8 cellular contexts compared by ENCODE assay signal in the genomic region with DNA sequence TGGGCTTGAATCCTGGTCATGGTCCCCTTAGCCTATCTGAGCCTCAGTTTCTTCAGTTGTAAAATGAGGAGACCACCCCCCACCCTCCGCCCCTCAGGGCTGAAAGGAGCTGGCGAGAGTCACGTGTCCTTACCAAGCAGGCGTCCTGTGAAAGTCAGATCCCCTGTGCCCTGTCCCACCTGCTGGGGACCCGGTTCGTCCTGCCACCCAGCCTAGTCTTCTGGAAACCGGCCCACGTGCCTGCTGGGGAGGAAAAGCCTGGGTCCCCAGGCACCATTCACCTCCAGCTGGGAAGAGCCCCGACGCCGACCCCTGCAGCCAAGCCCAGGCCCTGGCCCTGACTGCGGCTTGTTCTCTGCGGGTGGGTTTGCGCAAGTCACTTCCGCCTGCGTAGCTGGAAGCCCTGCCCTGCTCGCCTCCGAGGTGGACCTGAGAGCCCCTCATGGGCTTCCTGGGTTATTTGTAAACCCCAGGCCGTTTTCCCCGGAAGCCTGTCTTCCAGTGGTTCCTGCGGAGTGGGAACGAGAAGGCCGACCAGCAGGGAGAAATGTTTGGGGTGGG. TPM values are rescaled to one million over a fixed set of nuclear protein-coding genes. Genes with fewer than 3 reads are reported as not detected.
A peak's percentile ranks its signal among the peaks of the same experiment; 100 is the strongest.
DNase-seq lines count a peak whose midpoint lies in the region; ATAC-seq and TF ChIP-seq lines count a peak whose summit lies in the region.

No MANE protein-coding gene starts in this region.

- H3K36me3 Mint-ChIP-seq in naive thymus-derived CD8-positive, alpha-beta T cell, result peaks cover 0 to 28% (median 9%) of the 10 kb centered on the region in 3 donors

- peak overlapping the region; percentile 82 for H3K27ac ChIP-seq in RWPE2 (ENCODE audit: poor library complexity, severe bottlenecking)

- no peaks in the 10 kb centered on the region for H3K27me3 ChIP-seq in RWPE2 (ENCODE audit: insufficient read depth, poor library complexity, severe bottlenecking)

- H3K4me1 Mint-ChIP-seq in naive thymus-derived CD8-positive, alpha-beta T cell, result peaks cover 10 to 34% (median 22%) of the 10 kb centered on the region in 4 donors

- H3K27me3 Mint-ChIP-seq in naive thymus-derived CD8-positive, alpha-beta T cell, result no peaks in the 10 kb centered on the region

- peak overlapping the region; percentile 44 to 80 (median 61) for H3K4me3 Mint-ChIP-seq in naive thymus-derived CD8-positive, alpha-beta T cell

- no peaks in the 10 kb centered on the region for H3K9me3 ChIP-seq in RWPE2 (ENCODE audit: severe bottlenecking)

- DNase-seq in NCI-H1417 (lab: John Stamatoyannopoulos, UW), result peak in 2 of 3 experiments; percentile 79 to 81
- no peak for DNase-seq in NCI-H1417 treated with DMSO at 0.1 percent for 48 hours (lab: John Stamatoyannopoulos, UW)
- DNase-seq in RWPE2 (ENCODE audit: low spot score), result peak; percentile 77
- DNase-seq in epithelial cell of proximal tubule (ENCODE audit: low read depth), result no peak
- peak in 1 of 10 donors; percentile 30 for DNase-seq in naive thymus-derived CD8-positive, alpha-beta T cell
- no peak for DNase-seq in SK-N-DZ (ENCODE audit: low spot score)
- no peak for DNase-seq in H4 (ENCODE audit: low spot score)

- TF ChIP-seq CTCF in RWPE2 (IDR thresholded peaks at IDR 0.05; ENCODE audit: poor library complexity, severe bottlenecking) (no peak), epithelial cell of proximal tubule (conservative IDR thresholded peaks at IDR 0.05; ENCODE audit: low read depth, low read length) (no peak)

- H3K4me3 ChIP-seq in RWPE2 (ENCODE audit: severe bottlenecking), result peak overlapping the region; percentile 68
- H3K4me3 ChIP-seq in epithelial cell of proximal tubule (ENCODE audit: low read depth, low read length), result peak overlapping the region; percentile 66

- peak overlapping the region in 9 of 10 donors; percentile 40 to 83 (median 72) for H3K27ac Mint-ChIP-seq in naive thymus-derived CD8-positive, alpha-beta T cell

- peaks cover 13% of the 10 kb centered on the region for H3K4me1 ChIP-seq in RWPE2 (ENCODE audit: insufficient read depth, poor library complexity, severe bottlenecking)

- H3K9me3 Mint-ChIP-seq in naive thymus-derived CD8-positive, alpha-beta T cell, result no peaks in the 10 kb centered on the region

- POLR2A ChIA-PET in naive thymus-derived CD8-positive, alpha-beta T cell (lab: Charles Lee), result interaction anchor here (0.5 to 49.2 kb wide), 11 partner anchors 11 to 459 kb away, joined by 3 to 2293 read pairs (median 3); partner anchors contain the start of genes ANKRD13D, GRK2, KDM2A and POLD4

- H3K36me3 ChIP-seq in RWPE2 (ENCODE audit: low read depth), result peaks cover 45% of the 10 kb centered on the region

- ATAC-seq in RWPE2 (ENCODE audit: low read depth) (peak; percentile 44), HG02571 (IDR thresholded peaks at IDR 0.05; ENCODE audit: unreplicated experiment) (no peak)
- ATAC-seq in naive thymus-derived CD8-positive, alpha-beta T cell, result peak; percentile 40 to 55

RNA-seq across cellular contexts. Expression of gene SSH3, which starts 0.7 kb away (rescaled TPM):
- total RNA-seq in epithelial cell of proximal tubule, result 28.4 and 30.4 TPM in 2 replicates
- total RNA-seq in naive thymus-derived CD8-positive, alpha-beta T cell, result 10 to 100 TPM; 18.1 to 25.3 TPM
- 1 to 10 TPM; 1.7 to 4.5 (median 3.2) TPM for polyA plus RNA-seq in naive thymus-derived CD8-positive, alpha-beta T cell
- polyA plus RNA-seq in SK-N-DZ (2014; cell fraction: cytosol; rRNA removed), result 0.24 and 0.29 TPM in 2 replicates
- polyA plus RNA-seq in SK-N-DZ (2014; cell fraction: nucleus; rRNA removed), result 3.8 and 14.4 TPM in 2 replicates
- 6.5 and 8.5 TPM in 2 replicates for total RNA-seq in H4 (2014; rRNA removed; shearing (Covaris generic))

RNA-seq across cellular contexts. Expression of gene ANKRD13D, which starts 13.5 kb away (rescaled TPM):
- total RNA-seq in epithelial cell of proximal tubule, result 31.6 and 32.3 TPM in 2 replicates
- 100 to 1,000 TPM; 189 to 206 TPM for total RNA-seq in naive thymus-derived CD8-positive, alpha-beta T cell
- polyA plus RNA-seq in naive thymus-derived CD8-positive, alpha-beta T cell, result 10 to 100 TPM in 2 of 3 donors, 1 to 10 TPM in 1; 6.0 to 18.3 (median 10.1) TPM
- 21.1 and 25.4 TPM in 2 replicates for polyA plus RNA-seq in SK-N-DZ (2014; cell fraction: cytosol; rRNA removed)
- 91.5 and 113 TPM in 2 replicates for polyA plus RNA-seq in SK-N-DZ (2014; cell fraction: nucleus; rRNA removed)
- total RNA-seq in H4 (2014; rRNA removed; shearing (Covaris generic)), result 5.6 and 6.1 TPM in 2 replicates

RNA-seq across cellular contexts. Expression of gene GRK2, which starts 36.4 kb away (rescaled TPM):
- total RNA-seq in epithelial cell of proximal tubule, result 46.8 and 66.4 TPM in 2 replicates
- 100 to 1,000 TPM; 345 to 354 TPM for total RNA-seq in naive thymus-derived CD8-positive, alpha-beta T cell
- polyA plus RNA-seq in naive thymus-derived CD8-positive, alpha-beta T cell, result 10 to 100 TPM; 16.8 to 70.7 (median 31.1) TPM
- polyA plus RNA-seq in SK-N-DZ (2014; cell fraction: cytosol; rRNA removed), result 63.4 and 72.0 TPM in 2 replicates
- 95.3 and 97.5 TPM in 2 replicates for polyA plus RNA-seq in SK-N-DZ (2014; cell fraction: nucleus; rRNA removed)
- 15.2 and 16.3 TPM in 2 replicates for total RNA-seq in H4 (2014; rRNA removed; shearing (Covaris generic))

RNA-seq across cellular contexts. Expression of gene POLD4, which starts 50.7 kb away (rescaled TPM):
- total RNA-seq in epithelial cell of proximal tubule, result 68.1 and 174 TPM in 2 replicates
- 100 to 1,000 TPM; 102 to 110 TPM for total RNA-seq in naive thymus-derived CD8-positive, alpha-beta T cell
- 100 to 1,000 TPM in 2 of 3 donors, 10 to 100 TPM in 1; 87.7 to 105 (median 102) TPM for polyA plus RNA-seq in naive thymus-derived CD8-positive, alpha-beta T cell
- polyA plus RNA-seq in SK-N-DZ (2014; cell fraction: cytosol; rRNA removed), result 6.5 and 8.5 TPM in 2 replicates
- 8.2 and 9.1 TPM in 2 replicates for polyA plus RNA-seq in SK-N-DZ (2014; cell fraction: nucleus; rRNA removed)
- 71.6 and 77.4 TPM in 2 replicates for total RNA-seq in H4 (2014; rRNA removed; shearing (Covaris generic))

Comparison
In these comparisons a context has a peak if more than half of its experiments do, and no peak if none do; other contexts are left out.
1. DNase-seq: peak in NCI-H1417 (2 of 3) and RWPE2 (single experiment); none in NCI-H1417 treated with DMSO at 0.1 percent for 48 hours (single experiment), epithelial cell of proximal tubule (single experiment), SK-N-DZ (single experiment) and H4 (single experiment).